Comparison of ENCODE assay signal across 16 cellular contexts in genomic region chr1:10549919-10550656, GRCh38.
"Had no signal": no experiment of that assay in that cellular context is flagged by ENCODE, and none has a peak within 500 bp of the region (broad histone marks: within the 10 kb centered on the region; RNA-seq: fewer than 3 reads in every experiment).

No MANE protein-coding gene starts in this region.

- DNase-seq: activated CD4-positive, alpha-beta memory T cell treated with anti-CD3 and anti-CD28 coated beads, Interleukin-2, amount 10 ng/mL, durations not matched to agents 7 days and 5 days; activated CD4-positive, alpha-beta T cell treated with anti-CD3 and anti-CD28 coated beads, Interleukin-2, amount 10 ng/mL, durations not matched to agents 24 days and 14 days; activated effector memory CD4-positive, alpha-beta T cell treated with anti-CD3 and anti-CD28 coated beads, Interleukin-2, amount 50 U/mL, for 16 hours; activated naive CD4-positive, alpha-beta T cell treated with anti-CD3 and anti-CD28 coated beads, Interleukin-2, amount 50 U/mL, for 16 hours; activated naive CD8-positive, alpha-beta T cell treated with anti-CD3 and anti-CD28 coated beads, Interleukin-2, amount 50 U/mL, for 24 hours; foreskin keratinocyte; glutamatergic neuron; immature natural killer cell; left ventricle myocardium inferior; mammary epithelial cell; midbrain; natural killer cell; stimulated activated CD4-positive, alpha-beta T cell treated with anti-CD3 and anti-CD28 coated beads, Interleukin-4, amount 100 ng/mL, for 24 hours; stimulated activated naive CD4-positive, alpha-beta T cell treated with Interleukin-2 at 50 U/mL for 16 hours had no signal

- ATAC-seq: activated naive CD8-positive, alpha-beta T cell treated with anti-CD3 and anti-CD28 coated beads, Interleukin-2, amount 50 U/mL, for 24 hours; foreskin keratinocyte; natural killer cell had no signal

- H3K4me3 ChIP-seq: hepatocyte, left ventricle myocardium inferior, thoracic aorta had no signal

- H3K36me3 ChIP-seq: left ventricle myocardium inferior, thoracic aorta had no signal

- H3K27ac ChIP-seq: foreskin keratinocyte, hepatocyte, left ventricle myocardium inferior, thoracic aorta had no signal

- H3K27me3 ChIP-seq: foreskin keratinocyte, hepatocyte had no signal

- H3K9me3 ChIP-seq: left ventricle myocardium inferior, thoracic aorta had no signal
